ENCODE assay signal across 16 cellular contexts in genomic region chr19:29978139-29978538, GRCh38. TPM values are rescaled to one million over a fixed set of nuclear protein-coding genes. Genes with fewer than 3 reads are reported as not detected.
DNase-seq lines count a peak whose midpoint lies in the region; ATAC-seq, FAIRE-seq and TF ChIP-seq lines count a peak whose summit lies in the region.
"Had no signal": no experiment of that assay in that cellular context is flagged by ENCODE, and none has a peak within 500 bp of the region (broad histone marks: within the 10 kb centered on the region; RNA-seq: fewer than 3 reads in every experiment).

No MANE protein-coding gene starts in this region.

- H3K27ac Mint-ChIP-seq in natural killer cell, result peak overlapping the region; percentile 44 to 65
- H3K27ac Mint-ChIP-seq in natural killer cell treated with Interleukin-12 subunit alpha and Interleukin-12 subunit beta and Interleukin-15 and Interleukin-18, amount 100 ng/mL, for 72 hours, result peak overlapping the region in 1 of 2 donors; percentile 43
- H3K27ac Mint-ChIP-seq in stimulated activated effector memory CD8-positive, alpha-beta T cell treated with anti-CD3 and anti-CD28 coated beads, Interleukin-12 subunit alpha, Interleukin-12 subunit beta, amount 100 ng/mL, for 72 hours, result no peak overlapping the region

- no peaks in the 10 kb centered on the region for H3K36me3 Mint-ChIP-seq in natural killer cell
- H3K36me3 Mint-ChIP-seq in natural killer cell treated with Interleukin-12 subunit alpha and Interleukin-12 subunit beta and Interleukin-15 and Interleukin-18, amount 100 ng/mL, for 72 hours, result no peaks in the 10 kb centered on the region
- H3K36me3 Mint-ChIP-seq in stimulated activated effector memory CD8-positive, alpha-beta T cell treated with anti-CD3 and anti-CD28 coated beads, Interleukin-12 subunit alpha, Interleukin-12 subunit beta, amount 100 ng/mL, for 72 hours, result no peaks in the 10 kb centered on the region

- H3K4me1 Mint-ChIP-seq in natural killer cell, result peaks cover 52 to 60% of the 10 kb centered on the region in 2 donors
- peaks cover 25 to 38% of the 10 kb centered on the region in 2 donors for H3K4me1 Mint-ChIP-seq in natural killer cell treated with Interleukin-12 subunit alpha and Interleukin-12 subunit beta and Interleukin-15 and Interleukin-18, amount 100 ng/mL, for 72 hours (ENCODE audit: low read depth in 2 of 2)
- H3K4me1 Mint-ChIP-seq in stimulated activated effector memory CD8-positive, alpha-beta T cell treated with anti-CD3 and anti-CD28 coated beads, Interleukin-12 subunit alpha, Interleukin-12 subunit beta, amount 100 ng/mL, for 72 hours, result peaks cover 36% of the 10 kb centered on the region

- no peaks in the 10 kb centered on the region for H3K9me3 ChIP-seq in adipocyte (ENCODE audit: control insufficient read depth, low read length)
- H3K9me3 ChIP-seq in small intestine (ENCODE audit: control insufficient read depth, low read depth), result no peaks in the 10 kb centered on the region
- H3K9me3 ChIP-seq in spleen, result no peaks in the 10 kb centered on the region
- no peaks in the 10 kb centered on the region for H3K9me3 ChIP-seq in thyroid gland
- H3K9me3 ChIP-seq: tibial artery had no signal

- 7 to 25% (median 16%) methylated on average over 3 of the region's 3 CpGs for WGBS in small intestine, 3 donors
- WGBS in spleen, 5 donors, result 12 to 25% (median 21%) methylated on average over 3 of the region's 3 CpGs
- 55 to 63% methylated on average over 3 of the region's 3 CpGs for WGBS in thyroid gland, 2 donors

- H3K27ac ChIP-seq in small intestine (ENCODE audit: low read depth in 1 of 2, low read length in 1 of 2) (no peak overlapping the region), spleen (no peak overlapping the region), thyroid gland (no peak overlapping the region)
- H3K27ac ChIP-seq: tibial artery had no signal

- H3K36me3 ChIP-seq in adipocyte (ENCODE audit: control insufficient read depth, insufficient read depth, low read length, severe bottlenecking) (no peaks in the 10 kb centered on the region), small intestine (ENCODE audit: control insufficient read depth in 2 of 2, insufficient read depth in 2 of 2, low read length in 2 of 2) (no peaks in the 10 kb centered on the region), spleen (no peaks in the 10 kb centered on the region), thyroid gland (no peaks in the 10 kb centered on the region)
- H3K36me3 ChIP-seq: tibial artery had no signal

- no peaks in the 10 kb centered on the region for H3K27me3 Mint-ChIP-seq in natural killer cell (ENCODE audit: low read depth in 2 of 2)
- no peaks in the 10 kb centered on the region for H3K27me3 Mint-ChIP-seq in natural killer cell treated with Interleukin-12 subunit alpha and Interleukin-12 subunit beta and Interleukin-15 and Interleukin-18, amount 100 ng/mL, for 72 hours
- H3K27me3 Mint-ChIP-seq: central memory CD8-positive, alpha-beta T cell; effector memory CD8-positive, alpha-beta T cell had no signal

- DNase-seq in natural killer cell, result no peak
- DNase-seq in natural killer cell treated with Interleukin-12 subunit alpha and Interleukin-12 subunit beta and Interleukin-15 and Interleukin-18, amount 100 ng/mL, for 72 hours (ENCODE audit: low spot score), result no peak
- DNase-seq in H54 (ENCODE audit: insufficient read length, low spot score), result no peak
- no peak for DNase-seq in adipocyte (ENCODE audit: low read depth)
- no peak for DNase-seq in small intestine
- no peak for DNase-seq in spleen
- DNase-seq in thyroid gland, result no peak
- no peak for DNase-seq in stimulated activated effector memory CD8-positive, alpha-beta T cell treated with anti-CD3 and anti-CD28 coated beads, Interleukin-12 subunit alpha, Interleukin-12 subunit beta, amount 100 ng/mL, for 72 hours (ENCODE audit: low spot score in 2 of 2)
- DNase-seq: amygdala; Calu3; effector memory CD8-positive, alpha-beta T cell; foreskin melanocyte; NCI-H1436; stimulated activated CD4-positive, alpha-beta T cell treated with anti-CD3 and anti-CD28 coated beads, Interleukin-4, amount 100 ng/mL, for 4 hours; tibial artery had no signal

- TF ChIP-seq CTCF in natural killer cell (IDR thresholded peaks at IDR 0.05), result no peak
- no peak for TF ChIP-seq CTCF in spleen (IDR thresholded peaks at IDR 0.05 in 8 of 11, conservative IDR thresholded peaks at IDR 0.05 in 3 of 11)
- TF ChIP-seq CTCF in thyroid gland (IDR thresholded peaks at IDR 0.05), result no peak

- TF ChIP-seq POLR2A in H54 (IDR thresholded peaks at IDR 0.05; ENCODE audit: low read depth, low read length), result no peak
- TF ChIP-seq POLR2A in spleen (IDR thresholded peaks at IDR 0.05), result no peak
- TF ChIP-seq POLR2A in thyroid gland (IDR thresholded peaks at IDR 0.05), result no peak

- H3K27me3 ChIP-seq in adipocyte (replicated peaks; ENCODE audit: control insufficient read depth, insufficient read depth, low read length) (no peaks in the 10 kb centered on the region), small intestine (ENCODE audit: control insufficient read depth in 2 of 2, insufficient read depth in 2 of 2, low read length in 2 of 2) (no peaks in the 10 kb centered on the region), spleen (replicated peaks in 1 of 7) (no peaks in the 10 kb centered on the region), thyroid gland (no peaks in the 10 kb centered on the region)
- H3K27me3 ChIP-seq: tibial artery had no signal

- intact Hi-C loops in natural killer cell (cut with micrococcal nuclease) (no loop called here), spleen (cut with DNase I; ENCODE audit: low total_unique reads) (no loop called here), thyroid gland (cut with DNase I) (no loop called here)

- peak in 1 of 3 donors; percentile 34 for ATAC-seq in natural killer cell
- no peak for ATAC-seq in natural killer cell treated with Interleukin-12 subunit alpha and Interleukin-12 subunit beta and Interleukin-15 and Interleukin-18, amount 100 ng/mL, for 72 hours
- no peak for ATAC-seq in stimulated activated effector memory CD8-positive, alpha-beta T cell treated with anti-CD3 and anti-CD28 coated beads, Interleukin-12 subunit alpha, Interleukin-12 subunit beta, amount 100 ng/mL, for 72 hours
- ATAC-seq: effector memory CD8-positive, alpha-beta T cell had no signal

- no peaks in the 10 kb centered on the region for H3K9me3 Mint-ChIP-seq in natural killer cell
- no peaks in the 10 kb centered on the region for H3K9me3 Mint-ChIP-seq in natural killer cell treated with Interleukin-12 subunit alpha and Interleukin-12 subunit beta and Interleukin-15 and Interleukin-18, amount 100 ng/mL, for 72 hours
- H3K9me3 Mint-ChIP-seq in stimulated activated effector memory CD8-positive, alpha-beta T cell treated with anti-CD3 and anti-CD28 coated beads, Interleukin-12 subunit alpha, Interleukin-12 subunit beta, amount 100 ng/mL, for 72 hours, result no peaks in the 10 kb centered on the region
- H3K9me3 Mint-ChIP-seq: central memory CD8-positive, alpha-beta T cell; effector memory CD8-positive, alpha-beta T cell had no signal

- H3K9ac ChIP-seq in adipocyte (ENCODE audit: low read length), result no peak overlapping the region

- H3K4me3 Mint-ChIP-seq in natural killer cell, result peak overlapping the region; percentile 31
- no peak overlapping the region for H3K4me3 Mint-ChIP-seq in natural killer cell treated with Interleukin-12 subunit alpha and Interleukin-12 subunit beta and Interleukin-15 and Interleukin-18, amount 100 ng/mL, for 72 hours
- H3K4me3 Mint-ChIP-seq in stimulated activated effector memory CD8-positive, alpha-beta T cell treated with anti-CD3 and anti-CD28 coated beads, Interleukin-12 subunit alpha, Interleukin-12 subunit beta, amount 100 ng/mL, for 72 hours, result no peak overlapping the region
- H3K4me3 Mint-ChIP-seq: central memory CD8-positive, alpha-beta T cell had no signal

- H3K4me1 ChIP-seq in adipocyte (ENCODE audit: control insufficient read depth, insufficient read depth, low read length), result peaks cover 5% of the 10 kb centered on the region
- H3K4me1 ChIP-seq in small intestine (ENCODE audit: control insufficient read depth in 2 of 2, insufficient read depth in 1 of 2, low read depth in 1 of 2, low read length in 1 of 2), result no peaks in the 10 kb centered on the region
- H3K4me1 ChIP-seq in spleen, result peaks cover 0 to 83% (median 49%) of the 10 kb centered on the region in 6 donors
- H3K4me1 ChIP-seq in thyroid gland, result peaks cover 9 to 12% of the 10 kb centered on the region in 2 donors

- FAIRE-seq in H54 (lab: Jason Lieb, UNC), result peak; percentile 55
- FAIRE-seq in small intestine (lab: Jason Lieb, UNC), result peak; percentile 39

- H3K4me3 ChIP-seq in adipocyte (ENCODE audit: low read length) (peak overlapping the region; percentile 43), small intestine (ENCODE audit: low read depth in 1 of 2, low read length in 2 of 2) (no peak overlapping the region), spleen (peak overlapping the region in 1 of 8 donors; percentile 13), thyroid gland (replicated peaks in 1 of 3) (no peak overlapping the region)
- H3K4me3 ChIP-seq: tibial artery had no signal

RNA-seq across cellular contexts. Expression of gene URI1, which starts 36.1 kb away (rescaled TPM):
- 10 to 100 TPM; 66.8 to 72.8 (median 68.4) TPM for total RNA-seq in natural killer cell
- total RNA-seq in natural killer cell treated with Interleukin-12 subunit alpha and Interleukin-12 subunit beta and Interleukin-15 and Interleukin-18, amount 100 ng/mL, for 72 hours, result 10 to 100 TPM; 63.1 to 64.0 TPM
- polyA plus RNA-seq in small intestine, result 10 to 100 TPM; 14.3 to 29.8 (median 25.9) TPM
- 10 to 100 TPM; 44.8 to 64.6 (median 53.9) TPM for total RNA-seq in spleen
- polyA plus RNA-seq in spleen, result 10 to 100 TPM; 23.8 to 31.7 (median 25.6) TPM
- total RNA-seq in thyroid gland, result 10 to 100 TPM; 84.8 to 91.2 (median 86.3) TPM
